Comparison of ENCODE assay signal across 7 cellular contexts in genomic region chr14:30874999-30875787, GRCh38. TPM values are rescaled to one million over a fixed set of nuclear protein-coding genes. Genes with fewer than 3 reads are reported as not detected.
DNase-seq lines count a peak whose midpoint lies in the region; ATAC-seq and TF ChIP-seq lines count a peak whose summit lies in the region.

No MANE protein-coding gene starts in this region.

- H3K27me3 ChIP-seq in HCT116 (ENCODE audit: insufficient read depth, low read length) (no peaks in the 10 kb centered on the region), body of pancreas (no peaks in the 10 kb centered on the region), suprapubic skin (peaks cover 49% of the 10 kb centered on the region)

- TF ChIP-seq CTCF in HCT116 (IDR thresholded peaks at IDR 0.05 in 2 of 3, conservative IDR thresholded peaks at IDR 0.05 in 1 of 3; ENCODE audit: borderline replicate concordance in 1 of 3, insufficient read depth in 1 of 3, low read depth in 2 of 3, low read length in 2 of 3): no peak
- TF ChIP-seq CTCF in NB4 (IDR thresholded peaks at IDR 0.05; ENCODE audit: low read depth, low read length): no peak
- no peak for TF ChIP-seq CTCF in body of pancreas (IDR thresholded peaks at IDR 0.05)
- TF ChIP-seq CTCF in suprapubic skin (IDR thresholded peaks at IDR 0.05): no peak

- TF ChIP-seq POLR2A in HCT116 (IDR thresholded peaks at IDR 0.05; ENCODE audit: borderline replicate concordance, extremely low read depth, insufficient read depth, insufficient read length): no peak
- no peak for TF ChIP-seq POLR2A in NB4 (IDR thresholded peaks at IDR 0.05; ENCODE audit: extremely low read depth, insufficient read length)
- no peak for TF ChIP-seq POLR2A in body of pancreas (IDR thresholded peaks at IDR 0.05)
- no peak for TF ChIP-seq POLR2A in suprapubic skin (IDR thresholded peaks at IDR 0.05)

- H3K4me1 ChIP-seq in HCT116 (ENCODE audit: control insufficient read depth in 1 of 2, insufficient read depth in 2 of 2, low read length in 2 of 2) (peaks cover 0 to 18% of the 10 kb centered on the region in 2 experiments; a peak in 3 of 4 replicates), body of pancreas (peaks cover 20% of the 10 kb centered on the region), suprapubic skin (peaks cover 17% of the 10 kb centered on the region)

- no peaks in the 10 kb centered on the region for H4K20me1 ChIP-seq in HCT116 (ENCODE audit: insufficient read depth)

- no TSS peak for BruUV-seq in HCT116 (replicated peaks; lab: Mats Ljungman, UMichigan)

- H3K9me3 ChIP-seq in HCT116 (ENCODE audit: control insufficient read depth in 1 of 2, insufficient read depth in 1 of 2, low read depth in 1 of 2, low read length in 2 of 2) (no peaks in the 10 kb centered on the region), body of pancreas (no peaks in the 10 kb centered on the region), suprapubic skin (no peaks in the 10 kb centered on the region)

- H3K36me3 ChIP-seq in HCT116 (ENCODE audit: control insufficient read depth in 1 of 2, insufficient read depth in 2 of 2, low read length in 2 of 2): no peaks in the 10 kb centered on the region
- no peaks in the 10 kb centered on the region for H3K36me3 ChIP-seq in body of pancreas (replicated peaks in 1 of 2; ENCODE audit: insufficient read depth in 1 of 2, low read depth in 2 of 2)
- no peaks in the 10 kb centered on the region for H3K36me3 ChIP-seq in suprapubic skin

- no peaks in the 10 kb centered on the region for H3K9me2 ChIP-seq in HCT116 (ENCODE audit: insufficient read depth)

- H2AFZ ChIP-seq in HCT116 (ENCODE audit: low read depth, low read length, poor library complexity, severe bottlenecking): no peak overlapping the region

- H3K4me2 ChIP-seq in HCT116 (ENCODE audit: low read length): peak overlapping the region; percentile 85

- RAD21 ChIA-PET in HCT116 (lab: Charles Lee; ENCODE audit: low non-redundant PET in 1 of 2, low total read pairs in 2 of 2, uncharacterized antibody in 2 of 2, unreplicated experiment in 2 of 2): no interaction called here

- peak overlapping the region; percentile 27; the same call in 1 of the 2 replicates for H3K27ac ChIP-seq in HCT116 (ENCODE audit: low read depth, low read length)
- no peak overlapping the region for H3K27ac ChIP-seq in body of pancreas
- no peak overlapping the region for H3K27ac ChIP-seq in suprapubic skin
- no peak overlapping the region for H3K27ac ChIP-seq in substantia nigra (ENCODE audit: low read depth, low read length, poor library complexity, severe bottlenecking)

- peak overlapping the region; percentile 61; the same call in 1 of the 2 replicates for H3K9ac ChIP-seq in HCT116 (ENCODE audit: low read length)

- intact Hi-C loops in HCT116 (cut with micrococcal nuclease) (no loop called here), body of pancreas (cut with DNase I) (no loop called here)

- CTCF ChIA-PET in HCT116 (lab: Charles Lee): no interaction called here

- 3 to 4% methylated on average over 15 to 35 of the region's 48 CpGs for WGBS in body of pancreas, 2 donors
- WGBS in suprapubic skin: 0% methylated on average over 13 of the region's 48 CpGs

- peak overlapping the region in 1 of 2 experiments; percentile 58; a peak in 2 of 4 replicates for H3K4me3 ChIP-seq in HCT116 (replicated peaks in 1 of 2; ENCODE audit: low read depth in 1 of 2, low read length in 2 of 2)
- peak overlapping the region; percentile 78 for H3K4me3 ChIP-seq in NB4 (ENCODE audit: low read depth, low read length)
- peak overlapping the region; percentile 11 to 79 for H3K4me3 ChIP-seq in body of pancreas
- peak overlapping the region; percentile 57 for H3K4me3 ChIP-seq in suprapubic skin

- POLR2A ChIA-PET in HCT116 (lab: Charles Lee): no interaction called here

- DNase-seq in HCT116 (ENCODE audit: low read depth, low spot score) (no peak), NB4 (ENCODE audit: low read depth) (peak; percentile 66), body of pancreas (peak in 2 of 4 donors; percentile 16 to 30), left lobe of liver (ENCODE audit: low spot score) (no peak), suprapubic skin (ENCODE audit: low spot score in 2 of 2) (no peak), substantia nigra (lab: John Stamatoyannopoulos, UW) (no peak)

- H3K79me2 ChIP-seq in HCT116 (ENCODE audit: insufficient read depth, low read length): no peaks in the 10 kb centered on the region

- TF ChIP-seq RAD21 in HCT116 (IDR thresholded peaks at IDR 0.05; ENCODE audit: low read depth): no peak

- ATAC-seq in GM18517 (IDR thresholded peaks at IDR 0.05; ENCODE audit: unreplicated experiment): peak; percentile 39
- ATAC-seq in HCT116: no peak
- peak; percentile 54 for ATAC-seq in body of pancreas
- ATAC-seq in left lobe of liver: peak; percentile 57

- TF ChIP-seq EP300 in suprapubic skin (IDR thresholded peaks at IDR 0.05): no peak

TF ChIP-seq in HCT116, 20 proteins besides CTCF, POLR2A, EP300 and RAD21:
- TF ChIP-seq CEBPB (IDR thresholded peaks at IDR 0.05; ENCODE audit: low read depth): no peak
- TF ChIP-seq SRF (IDR thresholded peaks at IDR 0.05; ENCODE audit: low read depth): no peak
- TF ChIP-seq ZFX (IDR thresholded peaks at IDR 0.05): no peak
- no peak for TF ChIP-seq EGR1 (IDR thresholded peaks at IDR 0.05; ENCODE audit: low read depth)
- TF ChIP-seq ZBTB33 (IDR thresholded peaks at IDR 0.05; ENCODE audit: extremely low read depth, insufficient replicate concordance, low read length): no peak
- no peak for TF ChIP-seq EZH2phosphoT487 (IDR thresholded peaks at IDR 0.05; ENCODE audit: borderline replicate concordance)
- no peak for TF ChIP-seq SIN3A (IDR thresholded peaks at IDR 0.05; ENCODE audit: low read depth)
- no peak for TF ChIP-seq SP1 (IDR thresholded peaks at IDR 0.05; ENCODE audit: low read depth)
- TF ChIP-seq ATF3 (IDR thresholded peaks at IDR 0.05): no peak
- TF ChIP-seq MAX (IDR thresholded peaks at IDR 0.05): no peak
- no peak for TF ChIP-seq ZNF274 (IDR thresholded peaks at IDR 0.05; ENCODE audit: low read depth, low read length)
- TF ChIP-seq EZH2 (IDR thresholded peaks at IDR 0.05): no peak
- no peak for TF ChIP-seq JUND (IDR thresholded peaks at IDR 0.05)
- no peak for TF ChIP-seq TCF7L2 (IDR thresholded peaks at IDR 0.05; ENCODE audit: borderline replicate concordance, extremely low read depth, insufficient read depth, insufficient read length)
- TF ChIP-seq REST (IDR thresholded peaks at IDR 0.05; ENCODE audit: low read depth): no peak
- no peak for TF ChIP-seq YY1 (IDR thresholded peaks at IDR 0.05; ENCODE audit: extremely low read depth, insufficient replicate concordance, low read depth, low read length)

RNA-seq across cellular contexts. Expression of gene COCH, which starts 0.8 kb away (rescaled TPM):
- total RNA-seq in HCT116 (2021; ENCODE audit: unreplicated experiment) (6.7 TPM), body of pancreas (1 to 10 TPM; 4.0 to 9.6 TPM), left lobe of liver (0.33 TPM), suprapubic skin (10 to 100 TPM in 1 of 4 donors, 1 to 10 TPM in 3; 1.9 to 19.6 (median 5.9) TPM)
- polyA plus RNA-seq in HCT116 (2012): 4.7 and 6.6 TPM in 2 replicates
